8 cellular contexts compared by ENCODE assay signal in the genomic region with DNA sequence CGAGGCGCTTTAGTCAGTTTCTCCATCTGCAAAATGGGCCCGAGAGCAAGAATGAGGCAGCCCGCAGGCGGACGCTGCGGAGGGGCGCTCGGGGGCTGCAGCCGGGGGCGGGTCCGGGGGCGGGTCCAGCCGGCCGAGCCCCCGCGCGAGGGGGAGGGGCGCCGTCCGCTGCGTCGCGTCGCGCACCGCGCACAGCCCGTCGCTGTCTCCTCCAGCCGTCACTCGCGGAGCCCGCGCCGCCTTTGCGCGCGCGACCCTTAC. TPM values are rescaled to one million over a fixed set of nuclear protein-coding genes. Genes with fewer than 3 reads are reported as not detected.
DNase-seq lines count a peak whose midpoint lies in the region; ATAC-seq and TF ChIP-seq lines count a peak whose summit lies in the region.

No MANE protein-coding gene starts in this region.

- H2BK20ac ChIP-seq in H9 (ENCODE audit: low read depth, low read length, poor library complexity, severe bottlenecking) = no peak overlapping the region

- H2AK5ac ChIP-seq in H9 (ENCODE audit: insufficient read length, low read length) = no peak overlapping the region

- H3K27me3 Mint-ChIP-seq in H9 (ENCODE audit: low read depth) = peaks cover 14% of the 10 kb centered on the region

- no peak overlapping the region for H4K91ac ChIP-seq in H9 (ENCODE audit: insufficient read length, low read depth, low read length)

- no peak overlapping the region for H4K8ac ChIP-seq in H9 (replicated peaks; ENCODE audit: insufficient read length, low read depth, low read length)

- H3K56ac ChIP-seq in H9 (ENCODE audit: insufficient read length, low read depth, low read length) = no peak overlapping the region

- H4K20me1 ChIP-seq in H9 (ENCODE audit: control insufficient read depth, insufficient read depth, insufficient read length) = no peaks in the 10 kb centered on the region

- H3K9me3 ChIP-seq in H9 (ENCODE audit: control insufficient read depth, low read depth, low read length) (no peaks in the 10 kb centered on the region), heart left ventricle (no peaks in the 10 kb centered on the region), gastrocnemius medialis (no peaks in the 10 kb centered on the region)

- no peaks in the 10 kb centered on the region for H3K27me3 ChIP-seq in H9 (ENCODE audit: insufficient read depth, low read length)
- no peaks in the 10 kb centered on the region for H3K27me3 ChIP-seq in heart left ventricle
- no peaks in the 10 kb centered on the region for H3K27me3 ChIP-seq in gastrocnemius medialis

- H3K4me3 ChIP-seq in heart left ventricle (peak overlapping the region; percentile 45 to 86 (median 72)), gastrocnemius medialis (peak overlapping the region; percentile 59 to 82 (median 62))

- H3T11ph ChIP-seq in H9 (ENCODE audit: low read length) = no peak overlapping the region

- H3K4me2 ChIP-seq in H9 (ENCODE audit: insufficient read depth, insufficient read length, low read length) = peak overlapping the region; percentile 63

- H3K23ac ChIP-seq in H9 (ENCODE audit: insufficient read length, low read depth, low read length) = no peak overlapping the region

- H3K4ac ChIP-seq in H9 (ENCODE audit: low read depth, low read length) = no peak overlapping the region

- H2BK120ac ChIP-seq in H9 (ENCODE audit: low read depth, low read length, poor library complexity, severe bottlenecking) = no peak overlapping the region

- no peak overlapping the region for H2BK5ac ChIP-seq in H9 (ENCODE audit: insufficient read length, low read length)

- in situ Hi-C loops in gastrocnemius medialis (cut with MboI; ENCODE audit: low sequenced_read_pairs in 4 of 4) = no loop called here

- H3K36me3 ChIP-seq in heart left ventricle (no peaks in the 10 kb centered on the region), gastrocnemius medialis (no peaks in the 10 kb centered on the region)

- H3K79me1 ChIP-seq in H9 (ENCODE audit: insufficient read depth, low read depth, low read length, poor library complexity, severe bottlenecking) = no peaks in the 10 kb centered on the region

- H3K9ac ChIP-seq in H9 (ENCODE audit: extremely low read depth, insufficient read length, low read length) = no peak overlapping the region

- H3K79me2 ChIP-seq in H9 (ENCODE audit: insufficient read depth, low read length) = no peaks in the 10 kb centered on the region

- H3K4me1 ChIP-seq in H9 (ENCODE audit: insufficient read depth, low read length) (no peaks in the 10 kb centered on the region; the same call in 1 of the 2 replicates), heart left ventricle (peaks cover 0 to 18% (median 12%) of the 10 kb centered on the region in 12 donors), gastrocnemius medialis (peaks cover 5 to 22% of the 10 kb centered on the region in 2 donors)

- H3K23me2 ChIP-seq in H9 (ENCODE audit: insufficient read length, low read depth, low read length, poor library complexity, severe bottlenecking) = no peaks in the 10 kb centered on the region

- H3K18ac ChIP-seq in H9 (ENCODE audit: insufficient read length, low read depth, low read length) = no peak overlapping the region

- TF ChIP-seq POLR2A in heart left ventricle (IDR thresholded peaks at IDR 0.05) (no peak), gastrocnemius medialis (IDR thresholded peaks at IDR 0.05) (no peak)

- TF ChIP-seq CTCF in H9 (conservative IDR thresholded peaks at IDR 0.05) (no peak), VCaP (conservative IDR thresholded peaks at IDR 0.05) (no peak; the same call in 1 of the 2 replicates), heart left ventricle (IDR thresholded peaks at IDR 0.05) (no peak), gastrocnemius medialis (IDR thresholded peaks at IDR 0.05 in 4 of 5, conservative IDR thresholded peaks at IDR 0.05 in 1 of 5) (no peak)

- H3K36me3 Mint-ChIP-seq in H9 (ENCODE audit: insufficient read depth in 1 of 3, low read depth in 3 of 3) = peaks cover 0 to 11% (median 11%) of the 10 kb centered on the region in 3 experiments; a peak in 5 of 7 replicates

- intact Hi-C loops in heart left ventricle (cut with DNase I) = loop anchor here in 2 of 10 donors (5.0 kb wide), 2 partner anchors 101 to 341 kb away; a partner anchor contains a TSS
- intact Hi-C loops in gastrocnemius medialis (cut with DNase I; ENCODE audit: low total_unique reads) = loop anchor here (1.0 to 5.0 kb wide), 5 partner anchors 66 to 1296 kb away; a partner anchor contains a TSS

- H2BK15ac ChIP-seq in H9 (ENCODE audit: low read depth, low read length) = no peak overlapping the region

- whole genome bisulfite sequencing in H9 (ENCODE audit: extremely low coverage, insufficient read length, low lambda C conversion rate) = no CpG with 5 or more reads among the region's 40 CpGs
- WGBS in heart left ventricle, 4 donors = 0 to 1% (median 0%) methylated on average over 4 to 40 of the region's 40 CpGs

- H3K27ac ChIP-seq in H9 (ENCODE audit: insufficient read length, low read depth, low read length) (no peak overlapping the region), VCaP (peak overlapping the region; percentile 82), heart left ventricle (peak overlapping the region in 11 of 12 donors; percentile 57 to 92 (median 78)), gastrocnemius medialis (peak overlapping the region; percentile 83 to 91 (median 86))

- ATAC-seq in heart left ventricle = peak in 3 of 4 donors; percentile 0 to 57 (median 56)
- ATAC-seq in gastrocnemius medialis = peak; percentile 50
- no peak for ATAC-seq in HG03520 (IDR thresholded peaks at IDR 0.05; ENCODE audit: unreplicated experiment)

- no peak overlapping the region for H2AFZ ChIP-seq in H9 (ENCODE audit: low read length)

- H3K9me3 Mint-ChIP-seq in H9 = no peaks in the 10 kb centered on the region

- H3K14ac ChIP-seq in H9 (ENCODE audit: insufficient read depth, low read length) = no peak overlapping the region

- H3K27ac Mint-ChIP-seq in H9 = peak overlapping the region; percentile 29 to 81 (median 72); a peak in 4 of 7 replicates

- H2BK12ac ChIP-seq in H9 (ENCODE audit: insufficient read length, low read depth, low read length) = no peak overlapping the region

- DNase-seq in COLO668 (lab: John Stamatoyannopoulos, UW; ENCODE audit: unreplicated experiment) (peak; percentile 85), H9 (no peak), heart left ventricle (no peak), gastrocnemius medialis (no peak), HCEC 1CT (no peak), GF-D8 (lab: John Stamatoyannopoulos, UW) (no peak)

- H3K4me3 Mint-ChIP-seq in H9 = peak overlapping the region; percentile 79 to 88

- peaks cover 35 to 38% of the 10 kb centered on the region in 2 experiments for H3K4me1 Mint-ChIP-seq in H9

- H4K5ac ChIP-seq in H9 (ENCODE audit: insufficient read length, low read depth, low read length) = no peak overlapping the region

RNA-seq across cellular contexts. Expression of a gene that starts 0.3 kb away (rescaled TPM):
- total RNA-seq in H9 (2021) (31.7 and 32.6 TPM in 2 replicates), heart left ventricle (10 to 100 TPM in 7 of 9 donors, 1 to 10 TPM in 2; 2.6 to 22.4 (median 13.1) TPM), gastrocnemius medialis (10 to 100 TPM; 13.1 to 67.6 (median 32.1) TPM)
- polyA plus RNA-seq in heart left ventricle = 10 to 100 TPM; 11.7 to 20.3 TPM

RNA-seq across cellular contexts. Expression of a gene that starts 17.2 kb away (rescaled TPM):
- total RNA-seq in H9 (2021) (0.24 TPM in 1 of 2 replicates, not detected in the other), heart left ventricle (not detected), gastrocnemius medialis (not detected)
- not detected for polyA plus RNA-seq in heart left ventricle
